9 cellular contexts compared by ENCODE assay signal in the genomic region with DNA sequence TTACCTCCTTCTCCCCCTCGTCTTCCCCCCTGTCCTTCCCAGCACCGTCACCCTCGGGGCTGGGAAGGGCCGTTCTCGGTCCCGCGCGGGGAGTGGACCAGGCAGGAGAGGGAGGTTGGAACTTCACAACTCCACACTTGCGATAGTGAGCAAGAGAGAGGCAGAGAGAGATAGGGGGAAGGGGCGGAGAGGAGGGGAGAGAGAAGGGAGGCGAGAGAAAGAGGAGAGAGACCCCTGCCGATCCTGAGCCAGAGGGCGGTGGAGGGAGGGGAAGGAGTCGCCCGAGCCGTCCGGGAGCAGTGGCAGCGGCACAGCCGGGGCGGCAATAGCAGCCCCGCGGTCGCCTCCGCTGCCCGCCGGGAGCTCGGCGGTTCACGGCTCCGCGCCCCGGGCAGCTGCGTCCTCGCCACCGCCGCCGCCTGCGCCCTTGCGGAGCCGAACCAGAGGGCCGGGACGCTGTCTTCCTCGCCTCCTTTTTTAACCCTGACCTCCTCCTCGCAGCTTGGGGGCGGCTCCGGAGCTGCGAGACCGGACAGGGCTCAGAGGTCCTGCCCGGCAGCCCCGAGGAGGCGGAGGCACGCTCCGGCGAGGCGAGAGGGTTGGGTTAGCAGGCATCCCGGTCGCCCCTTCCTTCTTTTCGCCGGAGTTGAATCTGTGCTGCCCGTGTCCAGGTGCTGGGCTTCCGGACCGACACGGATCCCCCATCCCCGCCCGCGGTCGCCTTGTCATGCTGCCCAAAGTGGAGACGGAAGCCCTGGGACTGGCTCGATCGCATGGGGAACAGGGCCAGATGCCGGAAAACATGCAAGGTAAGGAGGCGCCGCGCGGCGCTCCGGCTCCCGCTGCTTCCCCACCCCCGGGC. TPM values are rescaled to one million over a fixed set of nuclear protein-coding genes. Genes with fewer than 3 reads are reported as not detected.
A peak's percentile ranks its signal among the peaks of the same experiment; 100 is the strongest.
DNase-seq lines count a peak whose midpoint lies in the region; ATAC-seq and TF ChIP-seq lines count a peak whose summit lies in the region.
"Had no signal": no experiment of that assay in that cellular context is flagged by ENCODE, and none has a peak within 500 bp of the region (broad histone marks: within the 10 kb centered on the region; RNA-seq: fewer than 3 reads in every experiment).

No MANE protein-coding gene starts in this region.

- H3K4me3 Mint-ChIP-seq in H9: peak overlapping the region; percentile 71 to 91
- H3K4me3 Mint-ChIP-seq in naive thymus-derived CD4-positive, alpha-beta T cell: peak overlapping the region in 9 of 10 donors; percentile 59 to 82 (median 70)

- peak overlapping the region; percentile 31; the same call in 1 of the 2 replicates for H3K14ac ChIP-seq in H9 (ENCODE audit: insufficient read depth, low read length)

- H3K4me2 ChIP-seq in H9 (ENCODE audit: insufficient read depth, insufficient read length, low read length): peak overlapping the region; percentile 100

- H3K4ac ChIP-seq in H9 (ENCODE audit: low read depth, low read length): no peak overlapping the region

- no peaks in the 10 kb centered on the region for H3K79me2 ChIP-seq in H9 (ENCODE audit: insufficient read depth, low read length)

- no peak overlapping the region for H4K5ac ChIP-seq in H9 (ENCODE audit: insufficient read length, low read depth, low read length)

- H3K4me1 ChIP-seq in H9 (ENCODE audit: insufficient read depth, low read length) (peaks cover 6% of the 10 kb centered on the region), RWPE2 (ENCODE audit: insufficient read depth, poor library complexity, severe bottlenecking) (peaks cover 10% of the 10 kb centered on the region)
- peaks cover 4 to 24% of the 10 kb centered on the region in 2 donors for H3K4me1 ChIP-seq in naive thymus-derived CD4-positive, alpha-beta T cell (ENCODE audit: control insufficient read depth in 2 of 2, insufficient read depth in 2 of 2, low read length in 2 of 2)

- TF ChIP-seq CTCF in BJ (IDR thresholded peaks at IDR 0.05; ENCODE audit: insufficient read depth, low read depth, low read length) (no peak), H9 (conservative IDR thresholded peaks at IDR 0.05) (no peak), RWPE2 (IDR thresholded peaks at IDR 0.05; ENCODE audit: poor library complexity, severe bottlenecking) (no peak), epithelial cell of esophagus (IDR thresholded peaks at IDR 0.05; ENCODE audit: insufficient read depth, low read depth, low read length, missing control alignments) (no peak)

- H3K36me3 ChIP-seq in BJ (ENCODE audit: control insufficient read depth, insufficient read depth, low read length) (no peaks in the 10 kb centered on the region), RWPE2 (ENCODE audit: low read depth) (no peaks in the 10 kb centered on the region)
- no peaks in the 10 kb centered on the region for H3K36me3 ChIP-seq in naive thymus-derived CD4-positive, alpha-beta T cell (ENCODE audit: control insufficient read depth in 2 of 3, insufficient read depth in 3 of 3, low read length in 3 of 3)

- WGBS in H9 (ENCODE audit: extremely low coverage, insufficient read length, low lambda C conversion rate): no CpG with 5 or more reads among the region's 79 CpGs

- no peak overlapping the region for H2BK15ac ChIP-seq in H9 (ENCODE audit: low read depth, low read length)

- peaks cover 3 to 5% of the 10 kb centered on the region in 2 experiments; a peak in 2 of 5 replicates for H3K9me3 Mint-ChIP-seq in H9
- peaks cover 0 to 8% (median 0%) of the 10 kb centered on the region in 11 donors for H3K9me3 Mint-ChIP-seq in naive thymus-derived CD4-positive, alpha-beta T cell

- no peak overlapping the region for H2AK5ac ChIP-seq in H9 (ENCODE audit: insufficient read length, low read length)

- H4K8ac ChIP-seq in H9 (replicated peaks; ENCODE audit: insufficient read length, low read depth, low read length): no peak overlapping the region

- H3T11ph ChIP-seq in H9 (ENCODE audit: low read length): no peak overlapping the region

- H2AFZ ChIP-seq in H9 (ENCODE audit: low read length): no peak overlapping the region

- no peaks in the 10 kb centered on the region; a peak in 1 of 7 replicates for H3K36me3 Mint-ChIP-seq in H9 (ENCODE audit: insufficient read depth in 1 of 3, low read depth in 3 of 3)
- H3K36me3 Mint-ChIP-seq in naive thymus-derived CD4-positive, alpha-beta T cell: peaks cover 0 to 13% (median 0%) of the 10 kb centered on the region in 5 donors

- H3K27ac ChIP-seq in H9 (ENCODE audit: insufficient read length, low read depth, low read length) (no peak overlapping the region), RWPE2 (ENCODE audit: poor library complexity, severe bottlenecking) (no peak overlapping the region)
- no peak overlapping the region for H3K27ac ChIP-seq in naive thymus-derived CD4-positive, alpha-beta T cell (ENCODE audit: low read depth, low read length)

- no peaks in the 10 kb centered on the region for H4K20me1 ChIP-seq in H9 (ENCODE audit: control insufficient read depth, insufficient read depth, insufficient read length)

- peak; percentile 69 for ATAC-seq in RWPE2 (ENCODE audit: low read depth)
- peak; percentile 57 for ATAC-seq in naive thymus-derived CD4-positive, alpha-beta T cell
- ATAC-seq in HG03045 (IDR thresholded peaks at IDR 0.05; ENCODE audit: unreplicated experiment): no peak
- no peak for ATAC-seq in HG02852 (IDR thresholded peaks at IDR 0.05; ENCODE audit: unreplicated experiment)
- ATAC-seq: K562 had no signal

- peak overlapping the region; percentile 18 for H3K9ac ChIP-seq in H9 (ENCODE audit: extremely low read depth, insufficient read length, low read length)

- H3K27me3 ChIP-seq in BJ (ENCODE audit: control insufficient read depth, insufficient read depth, low read length) (peaks cover 69% of the 10 kb centered on the region), H9 (ENCODE audit: insufficient read depth, low read length) (peaks cover 31% of the 10 kb centered on the region; the same call in 1 of the 2 replicates), RWPE2 (ENCODE audit: insufficient read depth, poor library complexity, severe bottlenecking) (peaks cover 10% of the 10 kb centered on the region)
- H3K27me3 ChIP-seq in naive thymus-derived CD4-positive, alpha-beta T cell (ENCODE audit: control insufficient read depth in 2 of 2, insufficient read depth in 2 of 2, low read length in 2 of 2): peaks cover 9 to 39% of the 10 kb centered on the region in 2 donors

- H2BK120ac ChIP-seq in H9 (ENCODE audit: low read depth, low read length, poor library complexity, severe bottlenecking): no peak overlapping the region

- H3K23me2 ChIP-seq in H9 (ENCODE audit: insufficient read length, low read depth, low read length, poor library complexity, severe bottlenecking): peaks cover 72% of the 10 kb centered on the region

- H2BK5ac ChIP-seq in H9 (ENCODE audit: insufficient read length, low read length): no peak overlapping the region

- H3K9me3 ChIP-seq in H9 (ENCODE audit: control insufficient read depth, low read depth, low read length): no peaks in the 10 kb centered on the region
- no peaks in the 10 kb centered on the region for H3K9me3 ChIP-seq in RWPE2 (ENCODE audit: severe bottlenecking)
- H3K9me3 ChIP-seq in naive thymus-derived CD4-positive, alpha-beta T cell (ENCODE audit: control insufficient read depth in 2 of 3, low read length in 3 of 3): no peaks in the 10 kb centered on the region

- H3K23ac ChIP-seq in H9 (ENCODE audit: insufficient read length, low read depth, low read length): no peak overlapping the region

- H3K4me1 Mint-ChIP-seq in H9: peaks cover 54 to 64% of the 10 kb centered on the region in 2 experiments
- peaks cover 20 to 50% (median 38%) of the 10 kb centered on the region in 7 donors for H3K4me1 Mint-ChIP-seq in naive thymus-derived CD4-positive, alpha-beta T cell

- CTCF ChIA-PET in BJ (lab: Yijun Ruan, JAX): no interaction called here
- CTCF ChIA-PET in naive thymus-derived CD4-positive, alpha-beta T cell (lab: Charles Lee): no interaction called here

- H3K18ac ChIP-seq in H9 (ENCODE audit: insufficient read length, low read depth, low read length): peak overlapping the region; percentile 47

- intact Hi-C loops in naive thymus-derived CD4-positive, alpha-beta T cell (cut with micrococcal nuclease): no loop called here

- H3K4me3 ChIP-seq in BJ (ENCODE audit: low read depth, low read length) (peak overlapping the region; percentile 41), RWPE2 (ENCODE audit: severe bottlenecking) (peak overlapping the region; percentile 51), epithelial cell of esophagus (ENCODE audit: low read length) (peak overlapping the region; percentile 37)
- H3K4me3 ChIP-seq in naive thymus-derived CD4-positive, alpha-beta T cell (ENCODE audit: low read length): peak overlapping the region; percentile 46
- H3K4me3 ChIP-seq: K562 had no signal

- H2BK12ac ChIP-seq in H9 (ENCODE audit: insufficient read length, low read depth, low read length): no peak overlapping the region

- no peak overlapping the region for H2BK20ac ChIP-seq in H9 (ENCODE audit: low read depth, low read length, poor library complexity, severe bottlenecking)

- H3K56ac ChIP-seq in H9 (ENCODE audit: insufficient read length, low read depth, low read length): no peak overlapping the region

- H4K91ac ChIP-seq in H9 (ENCODE audit: insufficient read length, low read depth, low read length): no peak overlapping the region

- peak overlapping the region in 2 of 3 experiments; percentile 72 to 75; a peak in 2 of 7 replicates for H3K27ac Mint-ChIP-seq in H9
- H3K27ac Mint-ChIP-seq in naive thymus-derived CD4-positive, alpha-beta T cell: peak overlapping the region in 1 of 9 donors; percentile 69

- no peak for DNase-seq in BJ (ENCODE audit: low read depth)
- peak; percentile 82 for DNase-seq in H9
- DNase-seq in RWPE2 (ENCODE audit: low spot score): no peak
- DNase-seq in epithelial cell of esophagus (ENCODE audit: low read depth): peak; percentile 43
- peak in 1 of 9 donors; percentile 38 for DNase-seq in naive thymus-derived CD4-positive, alpha-beta T cell
- no peak for DNase-seq in mesenteric fat pad (ENCODE audit: low spot score)

- POLR2A ChIA-PET in BJ (lab: Charles Lee): interaction anchor here (0.6 kb wide), 1 partner anchor 270 kb away, joined by 3 read pairs; no protein-coding TSS in a partner anchor
- POLR2A ChIA-PET in naive thymus-derived CD4-positive, alpha-beta T cell (lab: Charles Lee): no interaction called here

- no peaks in the 10 kb centered on the region for H3K79me1 ChIP-seq in H9 (ENCODE audit: insufficient read depth, low read depth, low read length, poor library complexity, severe bottlenecking)

- peaks cover 46% of the 10 kb centered on the region for H3K27me3 Mint-ChIP-seq in H9 (ENCODE audit: low read depth)
- H3K27me3 Mint-ChIP-seq in naive thymus-derived CD4-positive, alpha-beta T cell: peaks cover 37 to 71% (median 44%) of the 10 kb centered on the region in 5 donors

RNA-seq across cellular contexts. Expression of gene NR5A2, which starts 11.7 kb away (rescaled TPM):
- polyA plus RNA-seq in BJ (2011; rRNA removed): 0.11 and 0.12 TPM in 2 replicates
- polyA minus RNA-seq in BJ (2011; rRNA and poly(A)+ RNA removed): 0.09 and 0.26 TPM in 2 replicates
- total RNA-seq in H9 (2021) (4.7 and 4.8 TPM in 2 replicates), mesenteric fat pad (9.6 TPM)
- total RNA-seq in naive thymus-derived CD4-positive, alpha-beta T cell: under 1 TPM in 1 of 5 experiments, not detected in 4; 0.10 TPM
- not detected for polyA plus RNA-seq in naive thymus-derived CD4-positive, alpha-beta T cell

Comparison
In these comparisons a context has a peak if more than half of its experiments do, and no peak if none do; other contexts are left out.
1. DNase-seq: peak in H9 (single experiment) and epithelial cell of esophagus (single experiment); none in BJ (single experiment), RWPE2 (single experiment) and mesenteric fat pad (single experiment).
2. ATAC-seq: peak in RWPE2 (single experiment) and naive thymus-derived CD4-positive, alpha-beta T cell (single experiment); none in HG03045 (single experiment) and HG02852 (single experiment).
3. Peak in every context shown above with its lines, with median percentiles within 50 percentile points of each other: H3K4me3 ChIP-seq.